In the genomic region with DNA sequence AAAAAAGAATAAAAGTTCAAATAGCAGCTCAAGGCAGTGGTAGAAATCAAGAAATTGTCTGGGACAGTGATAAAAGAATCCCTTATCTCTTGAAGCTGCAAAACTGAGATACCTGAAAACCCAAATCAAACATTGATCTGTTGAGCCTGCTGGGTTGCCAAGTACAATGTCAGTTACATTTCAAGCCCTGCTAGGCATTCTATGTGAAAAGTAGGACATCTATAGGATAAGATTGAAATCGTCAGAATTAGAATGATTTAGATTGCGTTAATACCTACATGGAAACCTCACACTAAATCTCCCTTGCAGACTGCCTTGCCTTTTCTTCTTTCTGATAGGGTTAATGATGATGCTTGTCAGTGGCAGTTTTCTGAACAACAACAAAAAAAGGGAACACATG, we compare ENCODE assay signal across 1 cellular context.
TF ChIP-seq lines count a peak whose summit lies in the region.

No MANE protein-coding gene starts in this region.

TF ChIP-seq in H1, 55 proteins besides CTCF, POLR2A, EP300 and RAD21:
- TF ChIP-seq TAF1 (IDR thresholded peaks at IDR 0.05; ENCODE audit: low read depth, low read length) (no peak), TEAD4 (IDR thresholded peaks at IDR 0.05; ENCODE audit: low read depth, low read length) (no peak), SP1 (IDR thresholded peaks at IDR 0.05; ENCODE audit: low read depth, low read length) (no peak), SUZ12 (IDR thresholded peaks at IDR 0.05; ENCODE audit: low read length) (no peak), SRF (IDR thresholded peaks at IDR 0.05; ENCODE audit: low read depth, low read length) (no peak), JUND (IDR thresholded peaks at IDR 0.05; ENCODE audit: low read length) (no peak), RNF2 (IDR thresholded peaks at IDR 0.05; ENCODE audit: borderline replicate concordance, low read depth, low read length, missing control alignments, poor library complexity, severe bottlenecking) (no peak)
- TF ChIP-seq, protein P1, sequence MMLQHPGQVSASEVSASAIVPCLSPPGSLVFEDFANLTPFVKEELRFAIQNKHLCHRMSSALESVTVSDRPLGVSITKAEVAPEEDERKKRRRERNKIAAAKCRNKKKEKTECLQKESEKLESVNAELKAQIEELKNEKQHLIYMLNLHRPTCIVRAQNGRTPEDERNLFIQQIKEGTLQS (IDR thresholded peaks at IDR 0.05; ENCODE audit: insufficient read depth, low read depth, low read length) = no peak
- TF ChIP-seq, protein P2, sequence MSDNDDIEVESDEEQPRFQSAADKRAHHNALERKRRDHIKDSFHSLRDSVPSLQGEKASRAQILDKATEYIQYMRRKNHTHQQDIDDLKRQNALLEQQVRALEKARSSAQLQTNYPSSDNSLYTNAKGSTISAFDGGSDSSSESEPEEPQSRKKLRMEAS (IDR thresholded peaks at IDR 0.05) = no peak
